ENCODE assay signal across 8 cellular contexts in genomic region chr13:19984430-19985218, GRCh38. TPM values are rescaled to one million over a fixed set of nuclear protein-coding genes. Genes with fewer than 3 reads are reported as not detected.
DNase-seq lines count a peak whose midpoint lies in the region; ATAC-seq, FAIRE-seq and TF ChIP-seq lines count a peak whose summit lies in the region.

No MANE protein-coding gene starts in this region.

- H2BK5ac ChIP-seq in neuronal stem cell (ENCODE audit: low read length), result no peak overlapping the region

- H3K79me1 ChIP-seq in neuronal stem cell (ENCODE audit: low read depth, low read length), result peaks cover 5% of the 10 kb centered on the region

- ATAC-seq in GM18499 (IDR thresholded peaks at IDR 0.05; ENCODE audit: insufficient read depth, unreplicated experiment) (peak; percentile 60), HG03095 (IDR thresholded peaks at IDR 0.05; ENCODE audit: unreplicated experiment) (peak; percentile 87)

- no peak overlapping the region for H2BK120ac ChIP-seq in neuronal stem cell (ENCODE audit: low read depth, low read length)

- H3K4me1 ChIP-seq in BE2C (peaks cover 4% of the 10 kb centered on the region; the same call in 1 of the 2 replicates), neuronal stem cell (ENCODE audit: control insufficient read depth in 2 of 2, insufficient read depth in 1 of 2, low read depth in 1 of 2, low read length in 2 of 2) (peaks cover 0 to 3% of the 10 kb centered on the region in 2 donors)

- FAIRE-seq in RCC 7860 (lab: Jason Lieb, UNC), result peak; percentile 5

- H2BK12ac ChIP-seq in neuronal stem cell (ENCODE audit: low read length), result no peak overlapping the region

- WGBS in neuronal stem cell (ENCODE audit: extremely low coverage in 2 of 2, insufficient read length in 2 of 2, insufficient replicate concordance in 1 of 2), 2 donors, result no CpG with 5 or more reads among the region's 5 CpGs

- H2BK15ac ChIP-seq in neuronal stem cell (ENCODE audit: low read length), result no peak overlapping the region

- H3K4me3 ChIP-seq in BE2C (ENCODE audit: low read depth, low read length) (no peak overlapping the region), neuronal stem cell (ENCODE audit: low read length in 2 of 2) (no peak overlapping the region)

- no peak overlapping the region for H3K4me2 ChIP-seq in neuronal stem cell (ENCODE audit: insufficient read depth, low read length, poor library complexity, severe bottlenecking)

- H3K23ac ChIP-seq in neuronal stem cell (ENCODE audit: low read depth, low read length, poor library complexity), result no peak overlapping the region

- DNase-seq in BE2C, result no peak
- no peak for DNase-seq in RCC 7860 (ENCODE audit: low spot score)
- peak; percentile 34 to 48 for DNase-seq in erythroblast (lab: John Stamatoyannopoulos, UW)
- peak; percentile 3 for DNase-seq in neuronal stem cell (ENCODE audit: low spot score)
- no peak for DNase-seq in caudate nucleus (lab: John Stamatoyannopoulos, UW)
- DNase-seq in KG1 (lab: John Stamatoyannopoulos, UW), result no peak

- peaks cover 12% of the 10 kb centered on the region for H3K36me3 ChIP-seq in BE2C
- peaks cover 3 to 80% of the 10 kb centered on the region in 2 donors for H3K36me3 ChIP-seq in neuronal stem cell (replicated peaks in 1 of 2; ENCODE audit: control insufficient read depth in 2 of 2, insufficient read depth in 2 of 2, low read length in 2 of 2)

- no peak overlapping the region for H3K4ac ChIP-seq in neuronal stem cell (ENCODE audit: low read length)

- H3K18ac ChIP-seq in neuronal stem cell (ENCODE audit: low read length), result no peak overlapping the region

- no peak overlapping the region for H4K91ac ChIP-seq in neuronal stem cell (ENCODE audit: low read depth, low read length, poor library complexity)

- H3K27me3 ChIP-seq in BE2C, result no peaks in the 10 kb centered on the region
- no peaks in the 10 kb centered on the region for H3K27me3 ChIP-seq in neuronal stem cell (ENCODE audit: control insufficient read depth in 3 of 3, insufficient read depth in 3 of 3, low read depth in 1 of 3, low read length in 3 of 3)

- H2AFZ ChIP-seq in neuronal stem cell (ENCODE audit: low read length), result no peak overlapping the region

- no peaks in the 10 kb centered on the region for H3K9me3 ChIP-seq in BE2C
- peaks cover 0 to 2% of the 10 kb centered on the region in 2 donors for H3K9me3 ChIP-seq in neuronal stem cell (replicated peaks in 1 of 2; ENCODE audit: control insufficient read depth in 2 of 2, insufficient read depth in 1 of 2, low read depth in 1 of 2, low read length in 2 of 2)

- no peak for TF ChIP-seq POLR2A in erythroblast (IDR thresholded peaks at IDR 0.05; ENCODE audit: low read length)

- no peak overlapping the region for H2AK5ac ChIP-seq in neuronal stem cell (ENCODE audit: low read depth, low read length)

- no peak overlapping the region for H4K8ac ChIP-seq in neuronal stem cell (ENCODE audit: low read depth, low read length)

- peak; percentile 61 for TF ChIP-seq CTCF in BE2C (IDR thresholded peaks at IDR 0.05; ENCODE audit: low read depth, low read length)

- H3K9ac ChIP-seq in neuronal stem cell (ENCODE audit: low read depth, low read length, poor library complexity), result no peak overlapping the region

- no peak overlapping the region for H3K14ac ChIP-seq in neuronal stem cell (ENCODE audit: low read length)

- H3K27ac ChIP-seq in neuronal stem cell (replicated peaks; ENCODE audit: low read length), result no peak overlapping the region
- H3K27ac ChIP-seq in caudate nucleus (ENCODE audit: low read depth, low read length), result no peak overlapping the region

RNA-seq across cellular contexts. Expression of gene ZMYM2, which starts 26.1 kb away (rescaled TPM):
- 31.6 TPM for polyA plus RNA-seq in BE2C (2012; ENCODE audit: insufficient read depth, insufficient read length, low read depth)
- 100 TPM for polyA plus RNA-seq in neuronal stem cell (2013, experiment 1 of 2)
- 107 TPM for polyA plus RNA-seq in neuronal stem cell (2013, experiment 2 of 2)

Comparison
In these comparisons a context has a peak if more than half of its experiments do, and no peak if none do; other contexts are left out.
1. DNase-seq: peak in erythroblast (2 of 2) and neuronal stem cell (single experiment); none in BE2C (single experiment), RCC 7860 (single experiment), caudate nucleus (0 of 61) and KG1 (single experiment).